Comparison of ENCODE assay signal across 19 cellular contexts in the genomic region with DNA sequence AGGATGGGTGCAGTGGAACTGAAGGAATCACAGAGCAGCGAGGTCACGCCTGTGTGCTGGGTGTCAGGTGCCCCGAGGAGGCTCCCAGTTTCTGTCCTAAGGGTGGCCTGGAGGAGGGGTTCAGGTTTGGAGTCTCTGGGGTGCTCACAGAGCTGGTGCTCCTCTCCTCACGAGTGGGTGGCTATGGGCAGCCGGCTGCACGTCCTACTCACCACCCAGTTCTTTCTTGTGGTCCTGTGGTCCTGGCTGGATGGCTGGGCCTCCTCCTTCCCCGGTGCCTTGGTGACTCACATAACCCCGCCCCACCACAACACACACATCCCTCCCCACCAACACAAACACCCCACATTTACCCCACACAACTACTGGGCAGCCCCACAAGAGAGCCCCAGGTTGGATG. TPM values are rescaled to one million over a fixed set of nuclear protein-coding genes. Genes with fewer than 3 reads are reported as not detected.
DNase-seq lines count a peak whose midpoint lies in the region; ATAC-seq, FAIRE-seq and TF ChIP-seq lines count a peak whose summit lies in the region.
"Had no signal": no experiment of that assay in that cellular context is flagged by ENCODE, and none has a peak within 500 bp of the region (broad histone marks: within the 10 kb centered on the region; RNA-seq: fewer than 3 reads in every experiment).

No MANE protein-coding gene starts in this region.

- no peak overlapping the region for H3K4me2 ChIP-seq in H9 (ENCODE audit: insufficient read depth, insufficient read length, low read length)

- ATAC-seq in activated T-cell treated with anti-CD3 and anti-CD28 coated beads, Interleukin-2, amount 50 U/mL, for 72 hours (replicated peaks in 1 of 2) = peak; percentile 33 to 70
- ATAC-seq in activated CD8-positive, alpha-beta T cell treated with anti-CD3 and anti-CD28 coated beads, Interleukin-2, amount 10 ng/mL, durations not matched to agents 7 days and 5 days = peak; percentile 68
- peak; percentile 57 for ATAC-seq in foreskin keratinocyte
- ATAC-seq: gastrocnemius medialis had no signal

- H3K4me3 Mint-ChIP-seq in activated T-cell treated with anti-CD3 and anti-CD28 coated beads, Interleukin-2, amount 50 U/mL, for 72 hours = no peak overlapping the region
- H3K4me3 Mint-ChIP-seq in activated CD8-positive, alpha-beta T cell treated with anti-CD3 and anti-CD28 coated beads, Interleukin-2, amount 10 ng/mL, durations not matched to agents 7 days and 5 days = no peak overlapping the region
- H3K4me3 Mint-ChIP-seq in H9 = no peak overlapping the region
- H3K4me3 Mint-ChIP-seq: activated CD4-positive, alpha-beta memory T cell treated with anti-CD3 and anti-CD28 coated beads, Interleukin-2, amount 10 ng/mL, durations not matched to agents 7 days and 5 days had no signal

- no peak overlapping the region for H2AK5ac ChIP-seq in H9 (ENCODE audit: insufficient read length, low read length)

- H3K79me2 ChIP-seq in H9 (ENCODE audit: insufficient read depth, low read length) = no peaks in the 10 kb centered on the region
- H3K79me2 ChIP-seq: parathyroid adenoma had no signal

- H4K5ac ChIP-seq in H9 (ENCODE audit: insufficient read length, low read depth, low read length) = no peak overlapping the region

- intact Hi-C loops in kidney (cut with DNase I) = no loop called here

- FAIRE-seq in urothelium cell line (lab: Jason Lieb, UNC) = no peak
- no peak for FAIRE-seq in kidney (lab: Jason Lieb, UNC)
- FAIRE-seq: small intestine had no signal

- no peak overlapping the region for H2BK12ac ChIP-seq in H9 (ENCODE audit: insufficient read length, low read depth, low read length)

- H3K79me1 ChIP-seq in H9 (ENCODE audit: insufficient read depth, low read depth, low read length, poor library complexity, severe bottlenecking) = no peaks in the 10 kb centered on the region

- H3K4me1 Mint-ChIP-seq in activated T-cell treated with anti-CD3 and anti-CD28 coated beads, Interleukin-2, amount 50 U/mL, for 72 hours (ENCODE audit: low read depth) = peaks cover 5% of the 10 kb centered on the region
- peaks cover 15% of the 10 kb centered on the region for H3K4me1 Mint-ChIP-seq in activated CD8-positive, alpha-beta T cell treated with anti-CD3 and anti-CD28 coated beads, Interleukin-2, amount 10 ng/mL, durations not matched to agents 7 days and 5 days (ENCODE audit: low read depth)
- H3K4me1 Mint-ChIP-seq in H9 = no peaks in the 10 kb centered on the region; a peak in 1 of 4 replicates

- H3K9ac ChIP-seq in kidney (ENCODE audit: low read length in 2 of 2) = no peak overlapping the region
- H3K9ac ChIP-seq in H9 (ENCODE audit: extremely low read depth, insufficient read length, low read length) = no peak overlapping the region
- H3K9ac ChIP-seq: parathyroid adenoma had no signal

- no peak overlapping the region for H2AFZ ChIP-seq in H9 (ENCODE audit: low read length)
- H2AFZ ChIP-seq: parathyroid adenoma had no signal

- H3K14ac ChIP-seq in H9 (ENCODE audit: insufficient read depth, low read length) = no peak overlapping the region; the same call in 1 of the 2 replicates

- no peaks in the 10 kb centered on the region for H4K20me1 ChIP-seq in H9 (ENCODE audit: control insufficient read depth, insufficient read depth, insufficient read length)

- no peak overlapping the region for H3K4me3 ChIP-seq in kidney (ENCODE audit: low read length in 2 of 2)
- H3K4me3 ChIP-seq: gastrocnemius medialis, left ventricle myocardium inferior, tibial nerve had no signal

- no peak overlapping the region for H2BK120ac ChIP-seq in H9 (ENCODE audit: low read depth, low read length, poor library complexity, severe bottlenecking)

- H3K36me3 Mint-ChIP-seq in activated T-cell treated with anti-CD3 and anti-CD28 coated beads, Interleukin-2, amount 50 U/mL, for 72 hours (ENCODE audit: insufficient read depth in 2 of 2) = peaks cover 2 to 3% of the 10 kb centered on the region in 2 donors
- no peaks in the 10 kb centered on the region for H3K36me3 Mint-ChIP-seq in activated CD8-positive, alpha-beta T cell treated with anti-CD3 and anti-CD28 coated beads, Interleukin-2, amount 10 ng/mL, durations not matched to agents 7 days and 5 days (ENCODE audit: low read depth)
- no peaks in the 10 kb centered on the region for H3K36me3 Mint-ChIP-seq in H9 (ENCODE audit: insufficient read depth in 1 of 3, low read depth in 3 of 3)

- H3K4ac ChIP-seq in H9 (ENCODE audit: low read depth, low read length) = no peak overlapping the region

- CTCF ChIA-PET in activated CD8-positive, alpha-beta T cell treated with anti-CD3 and anti-CD28 coated beads, Interleukin-2, amount 10 ng/mL, durations not matched to agents 7 days and 5 days (lab: Charles Lee) = interaction anchor here (1.1 kb wide), 1 partner anchor 262 kb away, joined by 3 read pairs; no protein-coding TSS in a partner anchor

- H2BK20ac ChIP-seq in H9 (ENCODE audit: low read depth, low read length, poor library complexity, severe bottlenecking) = no peak overlapping the region

- no peak overlapping the region for H4K91ac ChIP-seq in H9 (ENCODE audit: insufficient read length, low read depth, low read length)

- no peak overlapping the region for H2BK15ac ChIP-seq in H9 (ENCODE audit: low read depth, low read length)

- POLR2A ChIA-PET in activated CD8-positive, alpha-beta T cell treated with anti-CD3 and anti-CD28 coated beads, Interleukin-2, amount 10 ng/mL, durations not matched to agents 7 days and 5 days (lab: Charles Lee) = no interaction called here

- H3K4me1 ChIP-seq in foreskin keratinocyte (peaks cover 4% of the 10 kb centered on the region), kidney (ENCODE audit: control insufficient read depth in 1 of 2, insufficient read depth in 1 of 2, low read depth in 1 of 2, low read length in 2 of 2) (no peaks in the 10 kb centered on the region), H9 (ENCODE audit: insufficient read depth, low read length) (no peaks in the 10 kb centered on the region)
- H3K4me1 ChIP-seq: gastrocnemius medialis, left ventricle myocardium inferior, parathyroid adenoma, tibial nerve had no signal

- H3K9me3 Mint-ChIP-seq in activated T-cell treated with anti-CD3 and anti-CD28 coated beads, Interleukin-2, amount 50 U/mL, for 72 hours = peaks cover 3 to 4% of the 10 kb centered on the region in 2 donors
- H3K9me3 Mint-ChIP-seq in activated CD8-positive, alpha-beta T cell treated with anti-CD3 and anti-CD28 coated beads, Interleukin-2, amount 10 ng/mL, durations not matched to agents 7 days and 5 days (ENCODE audit: insufficient read depth) = no peaks in the 10 kb centered on the region
- 0 out of 5 replicates have a peak, but pooled peaks cover 0 to 2% of the 10 kb centered on the region in 2 experiments for H3K9me3 Mint-ChIP-seq in H9
- H3K9me3 Mint-ChIP-seq: activated CD4-positive, alpha-beta memory T cell treated with anti-CD3 and anti-CD28 coated beads, Interleukin-2, amount 10 ng/mL, durations not matched to agents 7 days and 5 days had no signal

- TF ChIP-seq CTCF in foreskin keratinocyte (conservative IDR thresholded peaks at IDR 0.05) = no peak
- no peak for TF ChIP-seq CTCF in kidney (IDR thresholded peaks at IDR 0.05; ENCODE audit: borderline replicate concordance, extremely low read depth, insufficient read depth)
- TF ChIP-seq CTCF in H9 (conservative IDR thresholded peaks at IDR 0.05) = no peak

- H4K8ac ChIP-seq in H9 (replicated peaks; ENCODE audit: insufficient read length, low read depth, low read length) = no peak overlapping the region

- DNase-seq in activated T-cell treated with anti-CD3 and anti-CD28 coated beads, Interleukin-2, amount 50 U/mL, for 72 hours = peak in 1 of 2 donors; percentile 29
- no peak for DNase-seq in activated T-cell treated with anti-CD3 and anti-CD28 coated beads, Interleukin-2, amount 50 U/mL, for 48 hours
- DNase-seq in activated CD8-positive, alpha-beta T cell treated with anti-CD3 and anti-CD28 coated beads, Interleukin-2, amount 10 ng/mL, durations not matched to agents 7 days and 5 days = peak; percentile 47
- DNase-seq in foreskin keratinocyte (no peak), urothelium cell line (ENCODE audit: low spot score) (peak; percentile 40), kidney (no peak), cortex of kidney (lab: John Stamatoyannopoulos, UW) (no peak), H9 (no peak)
- DNase-seq: activated CD4-positive, alpha-beta memory T cell treated with anti-CD3 and anti-CD28 coated beads, Interleukin-2, amount 10 ng/mL, durations not matched to agents 7 days and 5 days; gastrocnemius medialis; left ventricle myocardium inferior; NCI-H146; NCI-H2227 treated with DMSO at 0.1 percent for 48 hours; small intestine; WERI-Rb-1 had no signal

- no peaks in the 10 kb centered on the region for H3K36me3 ChIP-seq in kidney (ENCODE audit: control insufficient read depth in 1 of 2, insufficient read depth in 2 of 2, low read length in 2 of 2)
- H3K36me3 ChIP-seq: gastrocnemius medialis, left ventricle myocardium inferior, tibial nerve, WERI-Rb-1 had no signal

- H3K27me3 ChIP-seq in foreskin keratinocyte (no peaks in the 10 kb centered on the region), H9 (ENCODE audit: insufficient read depth, low read length) (no peaks in the 10 kb centered on the region)
- H3K27me3 ChIP-seq: gastrocnemius medialis, tibial nerve had no signal

- H3T11ph ChIP-seq in H9 (ENCODE audit: low read length) = no peak overlapping the region

- H3K23ac ChIP-seq in H9 (ENCODE audit: insufficient read length, low read depth, low read length) = no peak overlapping the region

- H3K23me2 ChIP-seq in H9 (ENCODE audit: insufficient read length, low read depth, low read length, poor library complexity, severe bottlenecking) = no peaks in the 10 kb centered on the region

- no peak overlapping the region for H2BK5ac ChIP-seq in H9 (ENCODE audit: insufficient read length, low read length)

- no CpG with 5 or more reads among the region's 8 CpGs for WGBS in H9 (ENCODE audit: extremely low coverage, insufficient read length, low lambda C conversion rate)

- H3K18ac ChIP-seq in H9 (ENCODE audit: insufficient read length, low read depth, low read length) = no peak overlapping the region

- no peak overlapping the region for H3K56ac ChIP-seq in H9 (ENCODE audit: insufficient read length, low read depth, low read length)

- H3K27ac ChIP-seq in foreskin keratinocyte (no peak overlapping the region), kidney (ENCODE audit: low read depth in 2 of 2, low read length in 2 of 2) (no peak overlapping the region), H9 (ENCODE audit: insufficient read length, low read depth, low read length) (no peak overlapping the region)
- H3K27ac ChIP-seq: gastrocnemius medialis, left ventricle myocardium inferior, parathyroid adenoma, RWPE1, tibial nerve, WERI-Rb-1 had no signal

- H3K27ac Mint-ChIP-seq in activated T-cell treated with anti-CD3 and anti-CD28 coated beads, Interleukin-2, amount 50 U/mL, for 72 hours = no peak overlapping the region
- no peak overlapping the region for H3K27ac Mint-ChIP-seq in activated CD8-positive, alpha-beta T cell treated with anti-CD3 and anti-CD28 coated beads, Interleukin-2, amount 10 ng/mL, durations not matched to agents 7 days and 5 days
- no peak overlapping the region for H3K27ac Mint-ChIP-seq in H9
- H3K27ac Mint-ChIP-seq: activated CD4-positive, alpha-beta memory T cell treated with anti-CD3 and anti-CD28 coated beads, Interleukin-2, amount 10 ng/mL, durations not matched to agents 7 days and 5 days had no signal

- no peaks in the 10 kb centered on the region for H3K27me3 Mint-ChIP-seq in activated T-cell treated with anti-CD3 and anti-CD28 coated beads, Interleukin-2, amount 50 U/mL, for 72 hours (ENCODE audit: low read depth)
- H3K27me3 Mint-ChIP-seq in activated CD8-positive, alpha-beta T cell treated with anti-CD3 and anti-CD28 coated beads, Interleukin-2, amount 10 ng/mL, durations not matched to agents 7 days and 5 days (ENCODE audit: low read depth) = peaks cover 14% of the 10 kb centered on the region
- peaks cover 18% of the 10 kb centered on the region for H3K27me3 Mint-ChIP-seq in H9 (ENCODE audit: low read depth)

- H3K9me3 ChIP-seq in kidney (ENCODE audit: control insufficient read depth in 1 of 2, low read length in 2 of 2) (no peaks in the 10 kb centered on the region), H9 (ENCODE audit: control insufficient read depth, low read depth, low read length) (no peaks in the 10 kb centered on the region)
- H3K9me3 ChIP-seq: gastrocnemius medialis, left ventricle myocardium inferior, tibial nerve had no signal

RNA-seq across cellular contexts. Expression of a gene that starts 9.9 kb away (rescaled TPM):
- under 1 TPM; 0.17 to 0.58 TPM for total RNA-seq in activated T-cell treated with anti-CD3 and anti-CD28 coated beads, Interleukin-2, amount 50 U/mL, for 72 hours
- under 1 TPM; 0.26 to 0.37 TPM for total RNA-seq in activated CD8-positive, alpha-beta T cell treated with anti-CD3 and anti-CD28 coated beads, Interleukin-2, amount 10 ng/mL, durations not matched to agents 7 days and 5 days
- total RNA-seq in foreskin keratinocyte (1.4 and 3.4 TPM in 2 replicates), kidney (9.4 TPM), H9 (2021) (1.0 and 1.3 TPM in 2 replicates)
- polyA plus RNA-seq in foreskin keratinocyte (1.1 and 2.7 TPM in 2 replicates), kidney (ENCODE audit: insufficient read depth, low read depth, low replicate concordance) (3.5 TPM)
- total RNA-seq: A673 had no signal

Comparison
In these comparisons a context has a peak if more than half of its experiments do, and no peak if none do; other contexts are left out.
1. DNase-seq: peak in activated CD8-positive, alpha-beta T cell treated with anti-CD3 and anti-CD28 coated beads, Interleukin-2, amount 10 ng/mL, durations not matched to agents 7 days and 5 days (single experiment) and urothelium cell line (single experiment); none in activated T-cell treated with anti-CD3 and anti-CD28 coated beads, Interleukin-2, amount 50 U/mL, for 48 hours (0 of 2), foreskin keratinocyte (0 of 2), kidney (single experiment), cortex of kidney (single experiment) and H9 (single experiment).
2. Peak in every context shown above with its lines, with median percentiles within 50 percentile points of each other: ATAC-seq.